In genomic region chr10:124926548-124926947, GRCh38 we compare ENCODE assay signal across 10 cellular contexts.
"Had no signal": no experiment of that assay in that cellular context is flagged by ENCODE, and none has a peak within 500 bp of the region (broad histone marks: within the 10 kb centered on the region; RNA-seq: fewer than 3 reads in every experiment).

No MANE protein-coding gene starts in this region.

- FAIRE-seq: HTR-8/SVneo had no signal

- H3K27ac Mint-ChIP-seq: HFFc6 had no signal

- H3K27ac ChIP-seq: GM23248, KMS-11 had no signal

- H3K9ac ChIP-seq: GM23248, KMS-11 had no signal

- DNase-seq: GM23248, H7, HFFc6, IMR-90, Karpas-422, KBM-7 had no signal

- H3K4me3 ChIP-seq: GM23248, HAP-1 had no signal

- ATAC-seq: HCT116 had no signal

- H3K4me3 Mint-ChIP-seq: HFFc6 had no signal

- H3K4me2 ChIP-seq: KMS-11 had no signal

- H2AFZ ChIP-seq: GM23248 had no signal

- H3K9me3 Mint-ChIP-seq: HFFc6 had no signal
